ENCODE assay signal across 14 cellular contexts in the genomic region with DNA sequence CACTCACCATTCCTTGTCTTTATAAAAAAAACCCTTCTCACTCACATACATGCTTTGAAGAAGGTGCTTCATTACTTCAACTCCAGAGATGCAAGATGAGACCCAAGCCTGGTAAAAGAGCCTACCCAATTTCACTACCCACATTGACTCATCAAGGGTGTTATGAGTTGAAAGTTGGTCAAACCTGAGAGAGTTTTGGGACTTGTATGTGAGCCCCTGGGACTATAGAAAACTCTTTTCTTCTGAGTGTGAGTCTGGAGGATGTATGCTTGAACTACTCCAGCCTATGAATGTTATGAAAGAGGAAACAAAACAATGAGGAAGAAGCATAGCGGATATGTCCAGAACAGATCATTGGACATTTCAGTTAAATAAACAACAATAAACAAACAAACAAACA.
A peak's percentile ranks its signal among the peaks of the same experiment; 100 is the strongest.
DNase-seq lines count a peak whose midpoint lies in the region; ATAC-seq and TF ChIP-seq lines count a peak whose summit lies in the region.
"Had no signal": no experiment of that assay in that cellular context is flagged by ENCODE, and none has a peak within 500 bp of the region (broad histone marks: within the 10 kb centered on the region; RNA-seq: fewer than 3 reads in every experiment).

No MANE protein-coding gene starts in this region.

- in situ Hi-C loops in GM13977 (cut with MboI; ENCODE audit: low pct_unique_long_range_greater_than_20kb, low sequenced_read_pairs, unreplicated experiment), result no loop called here

- H3K27ac ChIP-seq in RWPE1, result no peak overlapping the region
- H3K27ac ChIP-seq: parathyroid adenoma had no signal

- peaks cover 17% of the 10 kb centered on the region for H3K4me1 Mint-ChIP-seq in activated CD4-positive, alpha-beta memory T cell treated with anti-CD3 and anti-CD28 coated beads for 36 hours (ENCODE audit: low read depth)
- peaks cover 12% of the 10 kb centered on the region for H3K4me1 Mint-ChIP-seq in activated CD4-positive, alpha-beta memory T cell treated with anti-CD3 and anti-CD28 coated beads, Interleukin-2, amount 10 ng/mL, durations not matched to agents 7 days and 5 days
- peaks cover 19% of the 10 kb centered on the region for H3K4me1 Mint-ChIP-seq in stimulated activated effector memory CD8-positive, alpha-beta T cell treated with anti-CD3 and anti-CD28 coated beads, Interleukin-12 subunit alpha, Interleukin-12 subunit beta, amount 100 ng/mL, for 72 hours

- H3K36me3 Mint-ChIP-seq in activated CD4-positive, alpha-beta memory T cell treated with anti-CD3 and anti-CD28 coated beads for 36 hours, result peaks cover 18% of the 10 kb centered on the region
- H3K36me3 Mint-ChIP-seq in activated CD4-positive, alpha-beta memory T cell treated with anti-CD3 and anti-CD28 coated beads, Interleukin-2, amount 10 ng/mL, durations not matched to agents 7 days and 5 days (ENCODE audit: low read depth), result peaks cover 34% of the 10 kb centered on the region
- H3K36me3 Mint-ChIP-seq in stimulated activated effector memory CD8-positive, alpha-beta T cell treated with anti-CD3 and anti-CD28 coated beads, Interleukin-12 subunit alpha, Interleukin-12 subunit beta, amount 100 ng/mL, for 72 hours, result peaks cover 6% of the 10 kb centered on the region

- CTCF ChIA-PET in activated CD4-positive, alpha-beta memory T cell treated with anti-CD3 and anti-CD28 coated beads for 36 hours (lab: Charles Lee), result no interaction called here
- CTCF ChIA-PET in activated CD4-positive, alpha-beta memory T cell treated with anti-CD3 and anti-CD28 coated beads, Interleukin-2, amount 10 ng/mL, durations not matched to agents 7 days and 5 days (lab: Charles Lee), result no interaction called here
- CTCF ChIA-PET in RWPE1 (lab: Yijun Ruan, JAX), result no interaction called here

- TF ChIP-seq CTCF in RWPE1 (conservative IDR thresholded peaks at IDR 0.05; ENCODE audit: low read depth) (no peak), GM13977 (IDR thresholded peaks at IDR 0.05; ENCODE audit: extremely low read depth, insufficient read depth, missing control alignments) (no peak)

- H3K4me3 Mint-ChIP-seq in activated CD4-positive, alpha-beta memory T cell treated with anti-CD3 and anti-CD28 coated beads for 36 hours, result no peak overlapping the region
- H3K4me3 Mint-ChIP-seq in activated CD4-positive, alpha-beta memory T cell treated with anti-CD3 and anti-CD28 coated beads, Interleukin-2, amount 10 ng/mL, durations not matched to agents 7 days and 5 days, result no peak overlapping the region
- H3K4me3 Mint-ChIP-seq in stimulated activated effector memory CD8-positive, alpha-beta T cell treated with anti-CD3 and anti-CD28 coated beads, Interleukin-12 subunit alpha, Interleukin-12 subunit beta, amount 100 ng/mL, for 72 hours, result no peak overlapping the region
- H3K4me3 Mint-ChIP-seq: stimulated activated naive CD8-positive, alpha-beta T cell treated with anti-CD3 and anti-CD28 coated beads, Interleukin-15, Interleukin-2, amounts not matched to agents 100 ng/mL and 50 ng/mL, for 24 hours had no signal

- intact Hi-C loops in activated CD4-positive, alpha-beta memory T cell treated with anti-CD3 and anti-CD28 coated beads for 36 hours (cut with micrococcal nuclease), result loop anchor here (1.0 kb wide), 2 partner anchors 25 to 31 kb away; no protein-coding TSS in a partner anchor

- H3K27me3 Mint-ChIP-seq in activated CD4-positive, alpha-beta memory T cell treated with anti-CD3 and anti-CD28 coated beads for 36 hours, result no peaks in the 10 kb centered on the region
- no peaks in the 10 kb centered on the region for H3K27me3 Mint-ChIP-seq in activated CD4-positive, alpha-beta memory T cell treated with anti-CD3 and anti-CD28 coated beads, Interleukin-2, amount 10 ng/mL, durations not matched to agents 7 days and 5 days
- H3K27me3 Mint-ChIP-seq: stimulated activated naive CD8-positive, alpha-beta T cell treated with anti-CD3 and anti-CD28 coated beads, Interleukin-15, Interleukin-2, amounts not matched to agents 100 ng/mL and 50 ng/mL, for 24 hours had no signal

- peak; percentile 9 for DNase-seq in activated CD4-positive, alpha-beta memory T cell treated with anti-CD3 and anti-CD28 coated beads for 36 hours
- no peak for DNase-seq in activated CD4-positive, alpha-beta memory T cell treated with anti-CD3 and anti-CD28 coated beads, Interleukin-2, amount 10 ng/mL, durations not matched to agents 7 days and 5 days
- DNase-seq in stimulated activated effector memory CD8-positive, alpha-beta T cell treated with anti-CD3 and anti-CD28 coated beads, Interleukin-12 subunit alpha, Interleukin-12 subunit beta, amount 100 ng/mL, for 72 hours (ENCODE audit: low spot score in 2 of 2), result no peak
- DNase-seq in HPDE6-E6E7 (ENCODE audit: extremely low spot score) (no peak), RWPE1 (ENCODE audit: low spot score) (no peak), GM13977 (ENCODE audit: low spot score) (no peak)
- DNase-seq: caudate nucleus, midbrain, NCI-H524, RPMI8226 had no signal

- no peaks in the 10 kb centered on the region for H3K9me3 Mint-ChIP-seq in activated CD4-positive, alpha-beta memory T cell treated with anti-CD3 and anti-CD28 coated beads for 36 hours
- peaks cover 7% of the 10 kb centered on the region for H3K9me3 Mint-ChIP-seq in activated CD4-positive, alpha-beta memory T cell treated with anti-CD3 and anti-CD28 coated beads, Interleukin-2, amount 10 ng/mL, durations not matched to agents 7 days and 5 days
- H3K9me3 Mint-ChIP-seq in stimulated activated effector memory CD8-positive, alpha-beta T cell treated with anti-CD3 and anti-CD28 coated beads, Interleukin-12 subunit alpha, Interleukin-12 subunit beta, amount 100 ng/mL, for 72 hours, result no peaks in the 10 kb centered on the region
- H3K9me3 Mint-ChIP-seq: stimulated activated naive CD8-positive, alpha-beta T cell treated with anti-CD3 and anti-CD28 coated beads, Interleukin-15, Interleukin-2, amounts not matched to agents 100 ng/mL and 50 ng/mL, for 24 hours had no signal

- POLR2A ChIA-PET in activated CD4-positive, alpha-beta memory T cell treated with anti-CD3 and anti-CD28 coated beads for 36 hours (lab: Charles Lee), result no interaction called here
- POLR2A ChIA-PET in activated CD4-positive, alpha-beta memory T cell treated with anti-CD3 and anti-CD28 coated beads, Interleukin-2, amount 10 ng/mL, durations not matched to agents 7 days and 5 days (lab: Charles Lee), result no interaction called here
- POLR2A ChIA-PET in RWPE1 (lab: Yijun Ruan, JAX; ENCODE audit: low non-redundant PET), result no interaction called here

- no peak overlapping the region for H3K27ac Mint-ChIP-seq in activated CD4-positive, alpha-beta memory T cell treated with anti-CD3 and anti-CD28 coated beads for 36 hours
- no peak overlapping the region for H3K27ac Mint-ChIP-seq in activated CD4-positive, alpha-beta memory T cell treated with anti-CD3 and anti-CD28 coated beads, Interleukin-2, amount 10 ng/mL, durations not matched to agents 7 days and 5 days
- peak overlapping the region; percentile 58 for H3K27ac Mint-ChIP-seq in stimulated activated effector memory CD8-positive, alpha-beta T cell treated with anti-CD3 and anti-CD28 coated beads, Interleukin-12 subunit alpha, Interleukin-12 subunit beta, amount 100 ng/mL, for 72 hours
- H3K27ac Mint-ChIP-seq: stimulated activated naive CD8-positive, alpha-beta T cell treated with anti-CD3 and anti-CD28 coated beads, Interleukin-15, Interleukin-2, amounts not matched to agents 100 ng/mL and 50 ng/mL, for 24 hours had no signal

- peak; percentile 92 for ATAC-seq in GM21576 (IDR thresholded peaks at IDR 0.05; ENCODE audit: unreplicated experiment)
- peak; percentile 88 for ATAC-seq in HG03108 (IDR thresholded peaks at IDR 0.05; ENCODE audit: unreplicated experiment)
- peak; percentile 100 for ATAC-seq in stimulated activated effector memory CD8-positive, alpha-beta T cell treated with anti-CD3 and anti-CD28 coated beads, Interleukin-12 subunit alpha, Interleukin-12 subunit beta, amount 100 ng/mL, for 72 hours
